2 cellular contexts compared by ENCODE assay signal in genomic region chr6:3776881-3777507, GRCh38.
TF ChIP-seq lines count a peak whose summit lies in the region.

No MANE protein-coding gene starts in this region.

TF ChIP-seq in A549, 52 proteins besides CTCF, POLR2A, EP300 and RAD21 (continued from another document):
- TF ChIP-seq E2F6 (IDR thresholded peaks at IDR 0.05; ENCODE audit: borderline replicate concordance, low read depth) = no peak
- TF ChIP-seq JUNB (IDR thresholded peaks at IDR 0.05) = no peak
- TF ChIP-seq SMC3 (IDR thresholded peaks at IDR 0.05) = no peak
- TF ChIP-seq ESRRA (IDR thresholded peaks at IDR 0.05; ENCODE audit: borderline replicate concordance, low read length) = no peak

TF ChIP-seq in SK-N-SH, 30 proteins besides CTCF, POLR2A, EP300 and RAD21 (continued from another document):
- TF ChIP-seq POLR2AphosphoS5 (IDR thresholded peaks at IDR 0.05; ENCODE audit: low read depth, low read length) (no peak), FOSL2 (IDR thresholded peaks at IDR 0.05; ENCODE audit: borderline replicate concordance, low read depth) (no peak), TCF12 (IDR thresholded peaks at IDR 0.05) (no peak), SIN3A (IDR thresholded peaks at IDR 0.05; ENCODE audit: borderline replicate concordance, low read depth, low read length) (no peak), TAF1 (IDR thresholded peaks at IDR 0.05; ENCODE audit: borderline replicate concordance, low read depth, low read length) (no peak), RCOR1 (IDR thresholded peaks at IDR 0.05; ENCODE audit: low read length) (no peak), RFX5 (IDR thresholded peaks at IDR 0.05; ENCODE audit: low read length) (no peak), TEAD4 (IDR thresholded peaks at IDR 0.05; ENCODE audit: borderline replicate concordance, insufficient read depth) (no peak)
